8 cellular contexts compared by ENCODE assay signal in the genomic region with DNA sequence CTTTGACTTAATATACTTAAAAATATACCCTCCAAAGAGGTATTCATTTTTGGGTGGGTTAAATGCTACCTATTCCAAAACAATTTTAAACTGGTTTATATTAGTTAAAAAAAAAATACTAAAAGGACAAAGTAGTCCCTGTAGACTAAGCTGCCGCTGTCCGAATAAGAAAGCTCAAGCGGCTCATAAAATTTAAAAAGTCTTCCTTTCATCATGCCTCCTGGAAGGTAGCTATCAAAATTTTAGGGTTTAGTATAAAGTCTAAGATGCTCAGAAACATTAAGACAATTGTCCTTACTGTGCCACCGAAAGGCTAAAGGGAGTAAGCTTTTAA. TPM values are rescaled to one million over a fixed set of nuclear protein-coding genes. Genes with fewer than 3 reads are reported as not detected.
DNase-seq lines count a peak whose midpoint lies in the region; ATAC-seq, FAIRE-seq and TF ChIP-seq lines count a peak whose summit lies in the region.

No MANE protein-coding gene starts in this region.

- peak overlapping the region; percentile 89 to 100 (median 90) for H3K4me3 ChIP-seq in keratinocyte (ENCODE audit: control insufficient read depth in 2 of 3, extremely low read depth in 1 of 3, insufficient read depth in 2 of 3, low read depth in 1 of 3, low read length in 3 of 3)
- peak overlapping the region; percentile 76 for H3K4me3 ChIP-seq in thymus (ENCODE audit: low read length)

- peaks cover 45% of the 10 kb centered on the region for H3K79me2 ChIP-seq in keratinocyte (ENCODE audit: control insufficient read depth, insufficient read depth, low read length)

- H3K27me3 ChIP-seq in keratinocyte (ENCODE audit: control insufficient read depth, extremely low read depth, insufficient read depth, low read length) (no peaks in the 10 kb centered on the region), thymus (ENCODE audit: control insufficient read depth, insufficient read depth) (no peaks in the 10 kb centered on the region)

- H3K27ac Mint-ChIP-seq in activated CD4-positive, alpha-beta T cell treated with anti-CD3 and anti-CD28 coated beads, Interleukin-2, amount 10 ng/mL, durations not matched to agents 24 days and 14 days, result peak overlapping the region; percentile 93
- peak overlapping the region; percentile 97 for H3K27ac Mint-ChIP-seq in activated T-helper 17 cell treated with anti-CD3 and anti-CD28 coated beads, Interleukin-2, amount 50 U/mL, for 72 hours

- under 1% methylated on average over 4 of the region's 4 CpGs for WGBS in thymus

- peaks cover 5% of the 10 kb centered on the region for H3K4me1 ChIP-seq in keratinocyte (ENCODE audit: control insufficient read depth, extremely low read depth, insufficient read depth, low read length)
- H3K4me1 ChIP-seq in thymus (ENCODE audit: control insufficient read depth, insufficient read depth, low read length), result peaks cover 4% of the 10 kb centered on the region

- TF ChIP-seq CTCF in keratinocyte (optimal IDR thresholded peaks at IDR 0.05 in 1 of 3, IDR thresholded peaks at IDR 0.05 in 1 of 3, conservative IDR thresholded peaks at IDR 0.05 in 1 of 3; ENCODE audit: extremely low read depth in 1 of 3, insufficient read depth in 2 of 3, low read length in 3 of 3), result no peak

- H3K9ac ChIP-seq in keratinocyte (ENCODE audit: control insufficient read depth, extremely low read depth, insufficient read depth, low read length), result peak overlapping the region; percentile 96

- H3K36me3 Mint-ChIP-seq in activated CD4-positive, alpha-beta T cell treated with anti-CD3 and anti-CD28 coated beads, Interleukin-2, amount 10 ng/mL, durations not matched to agents 24 days and 14 days (ENCODE audit: low read depth), result peaks cover 3% of the 10 kb centered on the region
- peaks cover 21% of the 10 kb centered on the region for H3K36me3 Mint-ChIP-seq in activated T-helper 17 cell treated with anti-CD3 and anti-CD28 coated beads, Interleukin-2, amount 50 U/mL, for 72 hours (ENCODE audit: low read depth)

- H3K9me3 ChIP-seq in keratinocyte (ENCODE audit: control insufficient read depth, low read depth, low read length) (no peaks in the 10 kb centered on the region), thymus (ENCODE audit: control insufficient read depth) (no peaks in the 10 kb centered on the region)

- no peaks in the 10 kb centered on the region for H3K9me1 ChIP-seq in keratinocyte (ENCODE audit: control insufficient read depth, extremely low read depth, insufficient read depth, low read length)

- no peaks in the 10 kb centered on the region for H3K27me3 Mint-ChIP-seq in activated CD4-positive, alpha-beta T cell treated with anti-CD3 and anti-CD28 coated beads, Interleukin-2, amount 10 ng/mL, durations not matched to agents 24 days and 14 days
- no peaks in the 10 kb centered on the region for H3K27me3 Mint-ChIP-seq in activated T-helper 17 cell treated with anti-CD3 and anti-CD28 coated beads, Interleukin-2, amount 50 U/mL, for 72 hours

- peak overlapping the region; percentile 89 for H3K4me3 Mint-ChIP-seq in activated CD4-positive, alpha-beta T cell treated with anti-CD3 and anti-CD28 coated beads, Interleukin-2, amount 10 ng/mL, durations not matched to agents 24 days and 14 days
- H3K4me3 Mint-ChIP-seq in activated T-helper 17 cell treated with anti-CD3 and anti-CD28 coated beads, Interleukin-2, amount 50 U/mL, for 72 hours, result peak overlapping the region; percentile 90

- H3K36me3 ChIP-seq in keratinocyte (ENCODE audit: control insufficient read depth in 2 of 2, extremely low read depth in 1 of 2, insufficient read depth in 2 of 2, low read length in 2 of 2) (peaks cover 0 to 2% of the 10 kb centered on the region in 2 experiments), thymus (ENCODE audit: control insufficient read depth, insufficient read depth) (peaks cover 5% of the 10 kb centered on the region)

- intact Hi-C loops in activated CD4-positive, alpha-beta T cell treated with anti-CD3 and anti-CD28 coated beads, Interleukin-2, amount 10 ng/mL, durations not matched to agents 24 days and 14 days (cut with micrococcal nuclease), result loop anchor here (2.0 to 10.0 kb wide), 3 partner anchors 206 to 280 kb away; partner anchors contain the start of genes AMMECR1L, HS6ST1 and WDR33

- peak overlapping the region; percentile 73 for H3K4me2 ChIP-seq in keratinocyte (ENCODE audit: control insufficient read depth, extremely low read depth, insufficient read depth, low read depth, low read length)

- H3K4me1 Mint-ChIP-seq in activated CD4-positive, alpha-beta T cell treated with anti-CD3 and anti-CD28 coated beads, Interleukin-2, amount 10 ng/mL, durations not matched to agents 24 days and 14 days, result peaks cover 23% of the 10 kb centered on the region
- peaks cover 16% of the 10 kb centered on the region for H3K4me1 Mint-ChIP-seq in activated T-helper 17 cell treated with anti-CD3 and anti-CD28 coated beads, Interleukin-2, amount 50 U/mL, for 72 hours

- ATAC-seq in activated T-helper 17 cell treated with anti-CD3 and anti-CD28 coated beads, Interleukin-2, amount 50 U/mL, for 72 hours (replicated peaks), result peak; percentile 5

- dilution Hi-C loops in keratinocyte (cut with MboI; ENCODE audit: extremely low pct_ligation_motif_present, low sequenced_read_pairs), result no loop called here

- TF ChIP-seq POLR2A in erythroblast (IDR thresholded peaks at IDR 0.05; ENCODE audit: low read length), result no peak

- FAIRE-seq in keratinocyte (lab: Jason Lieb, UNC), result no peak

- peak overlapping the region; percentile 83 for H3K27ac ChIP-seq in keratinocyte (ENCODE audit: control insufficient read depth, insufficient read depth, low read length)
- H3K27ac ChIP-seq in thymus (ENCODE audit: low read depth), result peak overlapping the region; percentile 83

- H4K20me1 ChIP-seq in keratinocyte (ENCODE audit: control insufficient read depth, extremely low read depth, insufficient read depth, low read length), result no peaks in the 10 kb centered on the region

- no peak for DNase-seq in activated CD4-positive, alpha-beta T cell treated with anti-CD3 and anti-CD28 coated beads, Interleukin-2, amount 10 ng/mL, durations not matched to agents 24 days and 14 days
- DNase-seq in activated CD4-positive, alpha-beta T cell treated with anti-CD3 and anti-CD28 coated beads for 48 hours, result no peak
- DNase-seq in keratinocyte (ENCODE audit: low read depth, low spot score), result no peak
- DNase-seq in SKM-1 (lab: John Stamatoyannopoulos, UW; ENCODE audit: unreplicated experiment), result no peak
- DNase-seq in NCI-H187 (lab: John Stamatoyannopoulos, UW), result no peak
- no peak for DNase-seq in erythroblast (lab: John Stamatoyannopoulos, UW)

- no peaks in the 10 kb centered on the region for H3K9me3 Mint-ChIP-seq in activated CD4-positive, alpha-beta T cell treated with anti-CD3 and anti-CD28 coated beads, Interleukin-2, amount 10 ng/mL, durations not matched to agents 24 days and 14 days
- no peaks in the 10 kb centered on the region for H3K9me3 Mint-ChIP-seq in activated T-helper 17 cell treated with anti-CD3 and anti-CD28 coated beads, Interleukin-2, amount 50 U/mL, for 72 hours

- peak overlapping the region; percentile 78 for H2AFZ ChIP-seq in keratinocyte (ENCODE audit: control insufficient read depth, low read length)

RNA-seq across cellular contexts. Expression of gene UGGT1, which starts 0.5 kb away (rescaled TPM):
- 69.9 and 72.1 TPM in 2 replicates for total RNA-seq in activated CD4-positive, alpha-beta T cell treated with anti-CD3 and anti-CD28 coated beads, Interleukin-2, amount 10 ng/mL, durations not matched to agents 24 days and 14 days
- 10 to 100 TPM; 36.5 to 53.2 TPM for total RNA-seq in activated T-helper 17 cell treated with anti-CD3 and anti-CD28 coated beads, Interleukin-2, amount 50 U/mL, for 72 hours
- polyA plus RNA-seq in keratinocyte (19.5 to 30.9 TPM (median 26.7 TPM) in 3 replicates), thymus (10.4 TPM)
- 45.4 TPM for polyA plus RNA-seq in keratinocyte (2011; ENCODE audit: low read depth)
- polyA plus RNA-seq in keratinocyte (2011; cell fraction: cytosol; rRNA removed), result 4.0 and 6.7 TPM in 2 replicates
- polyA plus RNA-seq in keratinocyte (2011; cell fraction: nucleus; rRNA removed), result 34.1 and 56.4 TPM in 2 replicates
- 9.8 and 28.9 TPM in 2 replicates for polyA plus RNA-seq in keratinocyte (2012; ENCODE audit: low replicate concordance)
- polyA minus RNA-seq in keratinocyte, result 19.1 to 52.6 TPM (median 28.3 TPM) in 3 replicates
- polyA minus RNA-seq in keratinocyte (2011; cell fraction: cytosol; rRNA and poly(A)+ RNA removed), result 49.7 TPM
- polyA minus RNA-seq in keratinocyte (2011; cell fraction: nucleus; rRNA and poly(A)+ RNA removed), result 74.2 and 107 TPM in 2 replicates
